9 cellular contexts compared by ENCODE assay signal in genomic region chr11:75406338-75406777, GRCh38. TPM values are rescaled to one million over a fixed set of nuclear protein-coding genes. Genes with fewer than 3 reads are reported as not detected.
DNase-seq lines count a peak whose midpoint lies in the region; ATAC-seq and TF ChIP-seq lines count a peak whose summit lies in the region.
"Had no signal": no experiment of that assay in that cellular context is flagged by ENCODE, and none has a peak within 500 bp of the region (broad histone marks: within the 10 kb centered on the region; RNA-seq: fewer than 3 reads in every experiment).

No MANE protein-coding gene starts in this region.

- no peak for TF ChIP-seq CTCF in lung (IDR thresholded peaks at IDR 0.05; ENCODE audit: control extremely low read depth, extremely low read depth)

- peaks cover 6 to 10% of the 10 kb centered on the region in 2 donors for H3K4me1 ChIP-seq in lung (ENCODE audit: control insufficient read depth in 2 of 2, insufficient read depth in 2 of 2, low read length in 2 of 2)

- DNase-seq in EL (peak; percentile 58), NCI-H146 (lab: John Stamatoyannopoulos, UW) (peak; percentile 77), lung (ENCODE audit: low spot score) (no peak), CD1c-positive myeloid dendritic cell (ENCODE audit: extremely low spot score) (no peak), hepatic stellate cell (ENCODE audit: low spot score) (no peak)
- DNase-seq: kidney, MM.1S had no signal

- no peaks in the 10 kb centered on the region for H3K27me3 Mint-ChIP-seq in activated naive CD8-positive, alpha-beta T cell

- no peaks in the 10 kb centered on the region for H3K27me3 ChIP-seq in lung (ENCODE audit: control insufficient read depth, insufficient read depth)

- H3K27ac Mint-ChIP-seq in activated naive CD8-positive, alpha-beta T cell = peak overlapping the region; percentile 64

- 22 to 56% methylated on average over 1 of the region's 1 CpG for WGBS in lung, 2 donors

- H3K4me1 Mint-ChIP-seq in activated naive CD8-positive, alpha-beta T cell (ENCODE audit: low read depth) = peaks cover 48% of the 10 kb centered on the region

- H3K9me3 Mint-ChIP-seq in activated naive CD8-positive, alpha-beta T cell (ENCODE audit: low read depth) = no peaks in the 10 kb centered on the region

- peak; percentile 42 for ATAC-seq in lung (ENCODE audit: insufficient read depth, low FRiP score)
- no peak for ATAC-seq in HG03045 (IDR thresholded peaks at IDR 0.05; ENCODE audit: unreplicated experiment)

- no peak overlapping the region for H3K4me3 Mint-ChIP-seq in activated naive CD8-positive, alpha-beta T cell

- peaks cover 21% of the 10 kb centered on the region for H3K36me3 Mint-ChIP-seq in activated naive CD8-positive, alpha-beta T cell

- no peak overlapping the region for H3K27ac ChIP-seq in lung (ENCODE audit: low read depth in 1 of 2, low read length in 1 of 2)

- no peak overlapping the region for H3K4me3 ChIP-seq in lung

- H3K36me3 ChIP-seq in lung (ENCODE audit: control insufficient read depth in 2 of 2, insufficient read depth in 2 of 2, low read length in 2 of 2) = peaks cover 41 to 53% of the 10 kb centered on the region in 2 donors

- no peaks in the 10 kb centered on the region for H3K9me3 ChIP-seq in lung (ENCODE audit: control insufficient read depth in 2 of 2, insufficient read depth in 1 of 2, low read length in 1 of 2)

RNA-seq across cellular contexts. Expression of gene RPS3, which starts 7.0 kb away (rescaled TPM):
- 1,000 to 10,000 TPM; 1,036 to 2,104 TPM for total RNA-seq in lung
- polyA plus RNA-seq in lung = 1,000 to 10,000 TPM; 2,193 to 2,813 TPM

RNA-seq across cellular contexts. Expression of gene KLHL35, which starts 26.6 kb away (rescaled TPM):
- 1 to 10 TPM; 1.2 to 2.3 TPM for total RNA-seq in lung
- 1 to 10 TPM in 1 of 2 donors, under 1 TPM in 1; 0.62 to 2.4 TPM for polyA plus RNA-seq in lung

RNA-seq across cellular contexts. Expression of gene ARRB1, which starts 54.9 kb away (rescaled TPM):
- total RNA-seq in lung = 100 to 1,000 TPM in 1 of 2 donors, 10 to 100 TPM in 1; 64.4 to 145 TPM
- polyA plus RNA-seq in lung = 10 to 100 TPM; 39.8 to 46.0 TPM

Comparison
In these comparisons a context has a peak if more than half of its experiments do, and no peak if none do; other contexts are left out.
1. DNase-seq: peak in EL (single experiment) and NCI-H146 (single experiment); none in lung (single experiment), CD1c-positive myeloid dendritic cell (single experiment) and hepatic stellate cell (single experiment).